ENCODE assay signal across 24 cellular contexts in the genomic region with DNA sequence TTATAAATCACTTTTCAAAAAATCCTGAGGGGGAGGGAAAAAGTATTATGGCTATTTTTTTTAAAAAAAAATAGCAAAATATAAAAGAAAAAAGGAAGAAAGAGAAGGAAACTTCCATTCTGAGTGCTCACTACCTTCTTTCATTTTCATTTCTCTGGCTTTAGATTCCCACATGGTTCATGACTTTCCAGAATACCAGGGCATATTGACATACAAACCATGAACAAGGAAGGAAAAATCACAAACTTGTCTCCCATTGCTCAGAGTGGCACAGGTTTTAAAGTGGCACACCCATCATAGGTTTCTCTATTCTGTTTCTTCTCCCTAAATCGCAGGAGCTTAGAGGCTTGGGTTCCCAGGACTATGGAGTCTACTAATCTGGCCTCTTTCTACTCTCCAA.
DNase-seq lines count a peak whose midpoint lies in the region; ATAC-seq and TF ChIP-seq lines count a peak whose summit lies in the region.
"Had no signal": no experiment of that assay in that cellular context is flagged by ENCODE, and none has a peak within 500 bp of the region (broad histone marks: within the 10 kb centered on the region; RNA-seq: fewer than 3 reads in every experiment).

No MANE protein-coding gene starts in this region.

- H3K27me3 ChIP-seq in MM.1S (replicated peaks; ENCODE audit: insufficient read depth, low read length) (no peaks in the 10 kb centered on the region), left lung (no peaks in the 10 kb centered on the region), smooth muscle cell (ENCODE audit: low read depth) (no peaks in the 10 kb centered on the region)
- H3K27me3 ChIP-seq in CD4-positive, alpha-beta memory T cell (ENCODE audit: insufficient read depth, low read length) = no peaks in the 10 kb centered on the region
- H3K27me3 ChIP-seq: BLaER1 treated with 17β-estradiol and CSF1 and Interleukin-3, amounts not matched to agents 10 nM and 100 nM had no signal

- H3K9me3 Mint-ChIP-seq in activated T-helper 17 cell treated with anti-CD3 and anti-CD28 coated beads, Interleukin-2, amount 50 U/mL, for 72 hours = no peaks in the 10 kb centered on the region
- H3K9me3 Mint-ChIP-seq in CD4-positive, alpha-beta memory T cell = peaks cover 0 to 2% (median 0%) of the 10 kb centered on the region in 8 donors
- H3K9me3 Mint-ChIP-seq: CD4-positive, alpha-beta T cell; CD8-positive, alpha-beta memory T cell had no signal

- H4K20me1 ChIP-seq in MM.1S (ENCODE audit: insufficient read depth, low read length) (no peaks in the 10 kb centered on the region), smooth muscle cell (ENCODE audit: low read depth) (no peaks in the 10 kb centered on the region)
- H4K20me1 ChIP-seq: BLaER1 treated with 17β-estradiol and CSF1 and Interleukin-3, amounts not matched to agents 10 nM and 100 nM had no signal

- POLR2A ChIA-PET in CD4-positive, alpha-beta memory T cell (lab: Charles Lee; ENCODE audit: partially characterized antibody) = no interaction called here

- no peaks in the 10 kb centered on the region for H3K9me2 ChIP-seq in MM.1S (replicated peaks; ENCODE audit: insufficient read depth, low read length)

- H3K4me2 ChIP-seq in MM.1S (ENCODE audit: low read depth, low read length) (peak overlapping the region; percentile 42), smooth muscle cell (peak overlapping the region; percentile 63)
- H3K4me2 ChIP-seq: A549; BLaER1 treated with 17β-estradiol and CSF1 and Interleukin-3, amounts not matched to agents 10 nM and 100 nM had no signal

- H3K27me3 Mint-ChIP-seq in activated T-helper 17 cell treated with anti-CD3 and anti-CD28 coated beads, Interleukin-2, amount 50 U/mL, for 72 hours = peaks cover 3% of the 10 kb centered on the region
- no peaks in the 10 kb centered on the region for H3K27me3 Mint-ChIP-seq in CD4-positive, alpha-beta memory T cell
- H3K27me3 Mint-ChIP-seq: B cell; CD4-positive, alpha-beta T cell; CD8-positive, alpha-beta memory T cell had no signal

- H3K4me3 Mint-ChIP-seq in activated T-helper 17 cell treated with anti-CD3 and anti-CD28 coated beads, Interleukin-2, amount 50 U/mL, for 72 hours = no peak overlapping the region
- H3K4me3 Mint-ChIP-seq in CD4-positive, alpha-beta memory T cell = no peak overlapping the region
- H3K4me3 Mint-ChIP-seq: B cell; CD4-positive, alpha-beta T cell; CD8-positive, alpha-beta memory T cell had no signal

- no peak overlapping the region for H3K27ac ChIP-seq in MM.1S (ENCODE audit: low read length)
- H3K27ac ChIP-seq in left lung = no peak overlapping the region
- no peak overlapping the region for H3K27ac ChIP-seq in smooth muscle cell (ENCODE audit: low read depth)
- no peak overlapping the region for H3K27ac ChIP-seq in CD4-positive, alpha-beta memory T cell (ENCODE audit: low read depth, low read length)
- H3K27ac ChIP-seq: 22Rv1; A549; BLaER1 treated with 17β-estradiol and CSF1 and Interleukin-3, amounts not matched to agents 10 nM and 100 nM; C4-2B had no signal

- H3K27ac Mint-ChIP-seq in activated T-helper 17 cell treated with anti-CD3 and anti-CD28 coated beads, Interleukin-2, amount 50 U/mL, for 72 hours = no peak overlapping the region
- H3K27ac Mint-ChIP-seq in CD4-positive, alpha-beta memory T cell = no peak overlapping the region
- H3K27ac Mint-ChIP-seq: B cell; CD4-positive, alpha-beta T cell had no signal

- no peak for TF ChIP-seq CTCF in MM.1S (IDR thresholded peaks at IDR 0.05; ENCODE audit: low read length)
- TF ChIP-seq CTCF in left lung (IDR thresholded peaks at IDR 0.05) = no peak
- TF ChIP-seq CTCF in smooth muscle cell (IDR thresholded peaks at IDR 0.05; ENCODE audit: borderline replicate concordance, insufficient read depth, poor library complexity, severe bottlenecking) = no peak

- DNase-seq in MM.1S (no peak), OCI-M1 (lab: John Stamatoyannopoulos, UW) (peak; percentile 13), left lung (no peak), smooth muscle cell (lab: John Stamatoyannopoulos, UW; ENCODE audit: unreplicated experiment) (no peak), HCEC 1CT (no peak), NCI-H82 (lab: John Stamatoyannopoulos, UW) (no peak)
- DNase-seq in CD4-positive, alpha-beta memory T cell = no peak
- DNase-seq: AML-193; CD4-positive, alpha-beta T cell; CD8-positive, alpha-beta memory T cell; COR-L47; DMS 273 treated with DMSO at 0.1 percent for 48 hours; DMS153; DMS53; DMS79; DND-41; EL; GDM1 had no signal

- CTCF ChIA-PET in CD4-positive, alpha-beta memory T cell (lab: Charles Lee; ENCODE audit: partially characterized antibody) = no interaction called here

- H3K9me3 ChIP-seq in MM.1S (replicated peaks; ENCODE audit: insufficient read depth, low read length) (no peaks in the 10 kb centered on the region), left lung (no peaks in the 10 kb centered on the region), smooth muscle cell (replicated peaks; ENCODE audit: low read depth) (no peaks in the 10 kb centered on the region)
- H3K9me3 ChIP-seq in CD4-positive, alpha-beta memory T cell (ENCODE audit: control insufficient read depth in 1 of 2, low read length in 2 of 2) = no peaks in the 10 kb centered on the region
- H3K9me3 ChIP-seq: A549; BLaER1 treated with 17β-estradiol and CSF1 and Interleukin-3, amounts not matched to agents 10 nM and 100 nM had no signal

- peak; percentile 26 for ATAC-seq in left lung
- no peak for ATAC-seq in activated T-helper 17 cell treated with anti-CD3 and anti-CD28 coated beads, Interleukin-2, amount 50 U/mL, for 72 hours (replicated peaks)
- ATAC-seq: A549 had no signal

- no peaks in the 10 kb centered on the region for H3K36me3 Mint-ChIP-seq in activated T-helper 17 cell treated with anti-CD3 and anti-CD28 coated beads, Interleukin-2, amount 50 U/mL, for 72 hours (ENCODE audit: low read depth)
- no peaks in the 10 kb centered on the region for H3K36me3 Mint-ChIP-seq in CD4-positive, alpha-beta memory T cell
- H3K36me3 Mint-ChIP-seq: CD8-positive, alpha-beta memory T cell had no signal

- no peaks in the 10 kb centered on the region for H3K36me3 ChIP-seq in MM.1S (replicated peaks; ENCODE audit: insufficient read depth, low read length)
- no peaks in the 10 kb centered on the region for H3K36me3 ChIP-seq in left lung
- H3K36me3 ChIP-seq in smooth muscle cell (ENCODE audit: low read depth) = no peaks in the 10 kb centered on the region
- H3K36me3 ChIP-seq in CD4-positive, alpha-beta memory T cell (ENCODE audit: insufficient read depth, low read length) = no peaks in the 10 kb centered on the region
- H3K36me3 ChIP-seq: BLaER1 treated with 17β-estradiol and CSF1 and Interleukin-3, amounts not matched to agents 10 nM and 100 nM had no signal

- no peaks in the 10 kb centered on the region for H3K4me1 Mint-ChIP-seq in activated T-helper 17 cell treated with anti-CD3 and anti-CD28 coated beads, Interleukin-2, amount 50 U/mL, for 72 hours
- H3K4me1 Mint-ChIP-seq in CD4-positive, alpha-beta memory T cell = no peaks in the 10 kb centered on the region
- H3K4me1 Mint-ChIP-seq: B cell; CD8-positive, alpha-beta memory T cell had no signal

- H3K9ac ChIP-seq in MM.1S (ENCODE audit: low read length) (no peak overlapping the region), smooth muscle cell (ENCODE audit: low read depth) (no peak overlapping the region)
- H3K9ac ChIP-seq: BLaER1 treated with 17β-estradiol and CSF1 and Interleukin-3, amounts not matched to agents 10 nM and 100 nM had no signal

- no peaks in the 10 kb centered on the region for H3K79me2 ChIP-seq in MM.1S (ENCODE audit: low read length)
- H3K79me2 ChIP-seq in smooth muscle cell (ENCODE audit: low read depth) = no peaks in the 10 kb centered on the region

- H3F3A ChIP-seq in MM.1S (ENCODE audit: insufficient read depth, low read length) = no peaks in the 10 kb centered on the region
- no peaks in the 10 kb centered on the region for H3F3A ChIP-seq in smooth muscle cell (ENCODE audit: low read depth)

- H2AFZ ChIP-seq in MM.1S (ENCODE audit: low read length) = no peak overlapping the region
- no peak overlapping the region for H2AFZ ChIP-seq in smooth muscle cell (ENCODE audit: low read depth)

- peak overlapping the region; percentile 8; the same call in 1 of the 2 replicates for H3K4me3 ChIP-seq in MM.1S (ENCODE audit: low read length)
- no peak overlapping the region for H3K4me3 ChIP-seq in left lung
- no peak overlapping the region for H3K4me3 ChIP-seq in smooth muscle cell
- H3K4me3 ChIP-seq in CD4-positive, alpha-beta memory T cell (ENCODE audit: low read length in 2 of 2) = no peak overlapping the region
- H3K4me3 ChIP-seq: A549; BLaER1 treated with 17β-estradiol and CSF1 and Interleukin-3, amounts not matched to agents 10 nM and 100 nM had no signal

- WGBS in smooth muscle cell (ENCODE audit: low lambda C conversion rate) = 97% methylated on average over 1 of the region's 1 CpG

- intact Hi-C loops in left lung (cut with DNase I) = no loop called here
- intact Hi-C loops in CD4-positive, alpha-beta memory T cell (cut with micrococcal nuclease) = no loop called here

- H3K4me1 ChIP-seq in MM.1S (ENCODE audit: low read length) = no peaks in the 10 kb centered on the region
- H3K4me1 ChIP-seq in left lung = no peaks in the 10 kb centered on the region
- H3K4me1 ChIP-seq in smooth muscle cell (ENCODE audit: low read depth) = peaks cover 24% of the 10 kb centered on the region
- no peaks in the 10 kb centered on the region for H3K4me1 ChIP-seq in CD4-positive, alpha-beta memory T cell (ENCODE audit: insufficient read depth, low read length)
- H3K4me1 ChIP-seq: A549; BLaER1 treated with 17β-estradiol and CSF1 and Interleukin-3, amounts not matched to agents 10 nM and 100 nM had no signal
